Comparison of ENCODE assay signal across 8 cellular contexts in genomic region chr22:29524440-29525191, GRCh38. TPM values are rescaled to one million over a fixed set of nuclear protein-coding genes. Genes with fewer than 3 reads are reported as not detected.
A peak's percentile ranks its signal among the peaks of the same experiment; 100 is the strongest.
DNase-seq lines count a peak whose midpoint lies in the region; ATAC-seq and TF ChIP-seq lines count a peak whose summit lies in the region.

No MANE protein-coding gene starts in this region.

- no peaks in the 10 kb centered on the region for H3K27me3 Mint-ChIP-seq in Caco-2 (ENCODE audit: insufficient read depth, unreplicated experiment)
- no peaks in the 10 kb centered on the region for H3K27me3 Mint-ChIP-seq in WTC11 (ENCODE audit: low read depth)

- DNase-seq in Caco-2 = peak; percentile 57 to 68
- peak; percentile 61 for DNase-seq in WTC11 (ENCODE audit: low spot score)
- peak; percentile 25 for DNase-seq in fibroblast of the aortic adventitia (ENCODE audit: low read depth)
- no peak for DNase-seq in sigmoid colon
- DNase-seq in activated CD4-positive, CD25-positive, alpha-beta regulatory T cell treated with anti-CD3 and anti-CD28 coated beads, Interleukin-2, amount 50 U/mL, for 72 hours = no peak
- no peak for DNase-seq in MV-4-11 (lab: John Stamatoyannopoulos, UW)

- no peaks in the 10 kb centered on the region; the same call in 1 of the 2 replicates for H3K4me1 ChIP-seq in Caco-2
- no peaks in the 10 kb centered on the region for H3K4me1 ChIP-seq in HEK293 (ENCODE audit: control insufficient read depth, insufficient read depth, low read length)
- H3K4me1 ChIP-seq in sigmoid colon = no peaks in the 10 kb centered on the region

- no peak for TF ChIP-seq EP300 in sigmoid colon (IDR thresholded peaks at IDR 0.05)

- H3K27ac Mint-ChIP-seq in Caco-2 (ENCODE audit: unreplicated experiment) = peak overlapping the region; percentile 66
- H3K27ac Mint-ChIP-seq in WTC11 = no peak overlapping the region

- TF ChIP-seq POLR2A in sigmoid colon (IDR thresholded peaks at IDR 0.05) = no peak

- H3K4me3 ChIP-seq in Caco-2 (ENCODE audit: low read depth, low read length) = no peak overlapping the region
- no peak overlapping the region for H3K4me3 ChIP-seq in HEK293 (ENCODE audit: low read depth, low read length)
- H3K4me3 ChIP-seq in fibroblast of the aortic adventitia (ENCODE audit: low read depth, low read length) = no peak overlapping the region
- no peak overlapping the region for H3K4me3 ChIP-seq in sigmoid colon

- intact Hi-C loops in Caco-2 (cut with micrococcal nuclease; ENCODE audit: unreplicated experiment) (loop anchor here (1.0 to 10.0 kb wide), 3 partner anchors 54 to 220 kb away; partner anchors contain the start of gene GAS2L1), sigmoid colon (cut with DNase I) (loop anchor here (1.0 kb wide), 1 partner anchor 129 kb away; no protein-coding TSS in a partner anchor)

- BruUV-seq in Caco-2 (replicated peaks; lab: Mats Ljungman, UMichigan) = no TSS peak

- H3K27me3 ChIP-seq in Caco-2 (replicated peaks; ENCODE audit: control insufficient read depth, insufficient read depth, low read length) (no peaks in the 10 kb centered on the region), sigmoid colon (no peaks in the 10 kb centered on the region)

- TF ChIP-seq CTCF in Caco-2 (IDR thresholded peaks at IDR 0.05; ENCODE audit: insufficient read depth in 1 of 2, low read depth in 1 of 2, low read length in 1 of 2, severe bottlenecking in 1 of 2, unreplicated experiment in 1 of 2) (peak; percentile 62 to 69), HEK293 (tag by site-specific recombination; IDR thresholded peaks at IDR 0.05) (peak; percentile 76), WTC11 (IDR thresholded peaks at IDR 0.05) (0 out of 2 replicates have a peak, but pooled peaks have one; percentile 30), fibroblast of the aortic adventitia (IDR thresholded peaks at IDR 0.05; ENCODE audit: insufficient read depth, low read length) (peak; percentile 49), sigmoid colon (IDR thresholded peaks at IDR 0.05) (peak in 3 of 4 experiments; percentile 27 to 53 (median 52))

- H3K36me3 ChIP-seq in Caco-2 (ENCODE audit: control insufficient read depth, insufficient read depth, low read length) (peaks cover 10% of the 10 kb centered on the region), HEK293 (ENCODE audit: control insufficient read depth in 2 of 2, insufficient read depth in 1 of 2, low read length in 2 of 2) (peaks cover 45 to 88% of the 10 kb centered on the region in 2 experiments), sigmoid colon (peaks cover 18 to 95% (median 60%) of the 10 kb centered on the region in 4 donors)

- no peak overlapping the region for H3K4me3 Mint-ChIP-seq in Caco-2 (ENCODE audit: unreplicated experiment)
- no peak overlapping the region for H3K4me3 Mint-ChIP-seq in WTC11

- H3K9me3 ChIP-seq in Caco-2 = no peaks in the 10 kb centered on the region
- no peaks in the 10 kb centered on the region for H3K9me3 ChIP-seq in HEK293 (ENCODE audit: control insufficient read depth, insufficient read depth, low read depth, low read length)
- H3K9me3 ChIP-seq in sigmoid colon = no peaks in the 10 kb centered on the region

- ATAC-seq in WTC11 = peak; percentile 93
- no peak for ATAC-seq in HG02852 (IDR thresholded peaks at IDR 0.05; ENCODE audit: unreplicated experiment)

- H3K4me1 Mint-ChIP-seq in Caco-2 (ENCODE audit: low read depth, unreplicated experiment) (no peaks in the 10 kb centered on the region), WTC11 (no peaks in the 10 kb centered on the region)

- H3K36me3 Mint-ChIP-seq in Caco-2 (ENCODE audit: insufficient read depth, unreplicated experiment) = peaks cover 70% of the 10 kb centered on the region
- peaks cover 61% of the 10 kb centered on the region for H3K36me3 Mint-ChIP-seq in WTC11

- 47 to 77% methylated on average over 5 of the region's 5 CpGs for WGBS in sigmoid colon, 2 donors

- H3K9me3 Mint-ChIP-seq in Caco-2 (ENCODE audit: unreplicated experiment) (no peaks in the 10 kb centered on the region), WTC11 (no peaks in the 10 kb centered on the region)

- H3K27ac ChIP-seq in HEK293 (ENCODE audit: extremely low read depth, low read depth, low read length) = no peak overlapping the region
- no peak overlapping the region for H3K27ac ChIP-seq in sigmoid colon

- CTCF ChIA-PET in Caco-2 (lab: Charles Lee) (interaction anchor here (0.6 to 2.4 kb wide), 7 partner anchors 29 to 136 kb away, joined by 3 to 9 read pairs (median 4); partner anchors contain the start of genes AP1B1 and THOC5), HEK293 (lab: Yijun Ruan, JAX) (interaction anchor here (0.8 to 1.9 kb wide), 14 partner anchors 9 to 168 kb away, joined by 3 to 17 read pairs (median 4); partner anchors contain the start of genes AP1B1 and THOC5), WTC11 (lab: Charles Lee) (interaction anchor here (0.7 to 1.9 kb wide), 11 partner anchors 14 to 156 kb away, joined by 3 to 42 read pairs (median 7); partner anchors contain the start of genes AP1B1, NEFH and THOC5)

- POLR2A ChIA-PET in Caco-2 (lab: Charles Lee) (no interaction called here), HEK293 (lab: Yijun Ruan, JAX) (interaction anchor here (0.8 kb wide), 1 partner anchor 23 kb away, joined by 7 read pairs; no protein-coding TSS in a partner anchor), WTC11 (lab: Charles Lee) (interaction anchor here (1.0 kb wide), 1 partner anchor 29 kb away, joined by 3 read pairs; the partner anchor contains the start of gene THOC5)

TF ChIP-seq in HEK293, 187 proteins besides CTCF, POLR2A, EP300 and RAD21 (continues in another document):
- TF ChIP-seq GLIS1 (tag by site-specific recombination; IDR thresholded peaks at IDR 0.05) (peak; percentile 52; the same call in 1 of the 2 replicates), ZNF561 (tag by site-specific recombination; IDR thresholded peaks at IDR 0.05; ENCODE audit: borderline replicate concordance) (no peak), ZBTB8A (tag by site-specific recombination; IDR thresholded peaks at IDR 0.05) (no peak)

TF ChIP-seq in WTC11, 78 proteins besides CTCF, POLR2A, EP300 and RAD21:
- TF ChIP-seq ZNF121 (CRISPR knock-in tag; IDR thresholded peaks at IDR 0.05) (peak; percentile 81), HMGA2 (CRISPR knock-in tag; IDR thresholded peaks at IDR 0.05) (no peak), IRF2 (CRISPR knock-in tag; IDR thresholded peaks at IDR 0.05; ENCODE audit: borderline replicate concordance, low read depth) (no peak), HMGXB4 (CRISPR knock-in tag; IDR thresholded peaks at IDR 0.05) (no peak)

RNA-seq across cellular contexts. Expression of gene THOC5, which starts 28.9 kb away (rescaled TPM):
- total RNA-seq in Caco-2 (2022) (61.1 and 74.6 TPM in 2 replicates), WTC11 (2021) (43.7 to 51.2 TPM (median 47.8 TPM) in 3 replicates), fibroblast of the aortic adventitia (ENCODE audit: low replicate concordance) (53.1 and 54.0 TPM in 2 replicates), sigmoid colon (10 to 100 TPM; 50.1 to 72.2 (median 66.5) TPM)
- polyA plus RNA-seq in sigmoid colon = 10 to 100 TPM; 12.0 to 23.0 (median 16.2) TPM

RNA-seq across cellular contexts. Expression of gene NEFH, which starts 44.6 kb away (rescaled TPM):
- total RNA-seq in Caco-2 (2022) = not detected in 2 replicates
- total RNA-seq in WTC11 (2021) = 2.6 to 3.7 TPM (median 3.7 TPM) in 3 replicates
- 0.49 and 0.54 TPM in 2 replicates for total RNA-seq in fibroblast of the aortic adventitia (ENCODE audit: low replicate concordance)
- total RNA-seq in sigmoid colon = 1 to 10 TPM; 1.2 to 3.0 (median 1.9) TPM
- polyA plus RNA-seq in sigmoid colon = 1 to 10 TPM in 1 of 3 donors, under 1 TPM in 1, not detected in 1; 0.23 to 1.2 TPM

RNA-seq across cellular contexts. Expression of gene NIPSNAP1, which starts 56.3 kb away (rescaled TPM):
- total RNA-seq in Caco-2 (2022) (81.8 and 102 TPM in 2 replicates), WTC11 (2021) (153 to 224 TPM (median 217 TPM) in 3 replicates), fibroblast of the aortic adventitia (ENCODE audit: low replicate concordance) (15.8 and 30.1 TPM in 2 replicates), sigmoid colon (10 to 100 TPM; 10.2 to 14.4 (median 13.5) TPM)
- polyA plus RNA-seq in sigmoid colon = 10 to 100 TPM; 43.2 to 61.5 (median 53.5) TPM

Comparison
In these comparisons a context has a peak if more than half of its experiments do, and no peak if none do; other contexts are left out.
1. DNase-seq: peak in Caco-2 (2 of 2), WTC11 (single experiment) and fibroblast of the aortic adventitia (single experiment); none in sigmoid colon (single experiment), activated CD4-positive, CD25-positive, alpha-beta regulatory T cell treated with anti-CD3 and anti-CD28 coated beads, Interleukin-2, amount 50 U/mL, for 72 hours (single experiment) and MV-4-11 (single experiment).
2. Peak in every context shown above with its lines, with median percentiles within 50 percentile points of each other: CTCF ChIP-seq.